Comparison of ENCODE assay signal across 26 cellular contexts in the genomic region with DNA sequence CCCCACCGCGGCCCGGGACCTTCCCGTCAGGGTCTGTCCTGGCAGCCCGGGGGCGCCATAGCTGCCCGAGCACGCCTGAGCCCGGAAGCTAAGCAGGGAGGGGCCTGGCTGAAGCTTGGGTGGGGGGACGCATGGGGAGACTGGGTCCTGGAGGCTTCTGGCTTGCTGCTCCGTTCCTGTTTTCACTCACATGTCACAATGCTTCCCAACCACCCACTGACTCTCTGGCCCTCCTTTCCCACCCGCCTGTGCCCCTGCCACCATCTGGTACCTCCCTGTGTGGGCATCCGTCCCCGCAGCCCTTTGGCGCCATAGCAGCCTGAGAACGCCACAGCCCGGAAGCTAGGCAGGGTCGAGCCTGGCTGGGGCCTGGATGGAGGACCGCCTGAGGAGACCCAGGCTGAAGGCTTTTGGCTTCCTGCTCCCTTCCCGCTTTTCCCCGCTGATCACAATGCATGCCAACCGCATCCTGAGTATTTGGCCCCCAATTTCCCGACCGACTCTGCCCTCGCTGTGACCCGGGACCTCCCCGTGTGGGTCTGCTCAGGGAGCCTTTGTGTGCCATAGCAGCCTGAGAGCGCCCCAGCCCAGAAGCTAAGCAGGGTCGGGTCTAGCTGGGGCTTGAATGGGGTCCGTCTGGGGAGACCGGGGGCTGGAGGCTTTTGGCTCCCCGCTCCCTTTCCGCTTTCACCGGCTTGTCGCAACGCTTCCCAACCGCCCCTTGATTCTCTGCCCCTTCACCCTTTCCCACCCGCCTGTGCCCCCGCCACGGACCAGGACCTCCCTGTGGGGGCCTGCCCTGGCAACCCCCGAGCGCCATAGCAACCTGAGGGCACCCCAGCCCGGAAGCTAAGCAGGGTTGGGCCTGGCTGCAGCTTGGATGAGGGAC.
DNase-seq lines count a peak whose midpoint lies in the region; ATAC-seq and TF ChIP-seq lines count a peak whose summit lies in the region.
"Had no signal": no experiment of that assay in that cellular context is flagged by ENCODE, and none has a peak within 500 bp of the region (broad histone marks: within the 10 kb centered on the region; RNA-seq: fewer than 3 reads in every experiment).

No MANE protein-coding gene starts in this region.

- TF ChIP-seq CTCF in right atrium auricular region (IDR thresholded peaks at IDR 0.05) (no peak), esophagus muscularis mucosa (IDR thresholded peaks at IDR 0.05) (no peak), lung (IDR thresholded peaks at IDR 0.05; ENCODE audit: control extremely low read depth, extremely low read depth) (no peak), vagina (IDR thresholded peaks at IDR 0.05) (no peak)

- no peak overlapping the region for H3K4me3 ChIP-seq in right atrium auricular region
- no peak overlapping the region for H3K4me3 ChIP-seq in esophagus muscularis mucosa
- no peak overlapping the region for H3K4me3 ChIP-seq in lung
- no peak overlapping the region for H3K4me3 ChIP-seq in vagina
- H3K4me3 ChIP-seq: A549; BLaER1 treated with 17β-estradiol and CSF1 and Interleukin-3, amounts not matched to agents 10 nM and 100 nM; PC-9; SJSA1 had no signal

- TF ChIP-seq POLR2A in esophagus muscularis mucosa (IDR thresholded peaks at IDR 0.05; ENCODE audit: low read depth) (no peak), vagina (IDR thresholded peaks at IDR 0.05) (no peak)

- no peaks in the 10 kb centered on the region for H3K36me3 ChIP-seq in right atrium auricular region
- H3K36me3 ChIP-seq in esophagus muscularis mucosa = no peaks in the 10 kb centered on the region
- no peaks in the 10 kb centered on the region for H3K36me3 ChIP-seq in lung (ENCODE audit: control insufficient read depth in 2 of 2, insufficient read depth in 2 of 2, low read length in 2 of 2)
- H3K36me3 ChIP-seq in vagina = no peaks in the 10 kb centered on the region
- H3K36me3 ChIP-seq: BLaER1 treated with 17β-estradiol and CSF1 and Interleukin-3, amounts not matched to agents 10 nM and 100 nM; SJSA1 had no signal

- WGBS in esophagus muscularis mucosa = 82% methylated on average over 29 of the region's 43 CpGs
- WGBS in lung, 2 donors = 91% methylated on average over 43 of the region's 43 CpGs

- no peak for TF ChIP-seq EP300 in esophagus muscularis mucosa (IDR thresholded peaks at IDR 0.05)

- DNase-seq in right atrium auricular region (ENCODE audit: low spot score) = peak; percentile 46
- DNase-seq in Right ventricle myocardium superior = no peak
- DNase-seq in esophagus muscularis mucosa (ENCODE audit: extremely low spot score) = peak; percentile 53
- DNase-seq in lung (ENCODE audit: low spot score) = peak; percentile 26
- peak; percentile 65 to 79 for DNase-seq in vagina (ENCODE audit: extremely low spot score in 2 of 2)
- DNase-seq in COLO668 (lab: John Stamatoyannopoulos, UW; ENCODE audit: unreplicated experiment) = no peak
- DNase-seq in NCI-H146 (lab: John Stamatoyannopoulos, UW) = no peak
- no peak for DNase-seq in dedifferentiated amniotic fluid mesenchymal stem cell (ENCODE audit: extremely low spot score)
- DNase-seq: AML-193; CD4-positive, alpha-beta T cell; COR-L47; DMS79 treated with DMSO at 0.1 percent for 48 hours; GF-D8; Karpas-422; NCI-H1092 treated with DMSO at 0.1 percent for 48 hours; NCI-H1436 treated with DMSO at 0.1 percent for 48 hours; NCI-H1930; NCI-H2107; NCI-H446; NCI-H524 treated with DMSO at 0.1 percent for 48 hours; NCI-H774; PC-9 had no signal

- H3K4me1 ChIP-seq in right atrium auricular region (no peaks in the 10 kb centered on the region), esophagus muscularis mucosa (no peaks in the 10 kb centered on the region), lung (ENCODE audit: control insufficient read depth in 2 of 2, insufficient read depth in 2 of 2, low read length in 2 of 2) (no peaks in the 10 kb centered on the region), vagina (no peaks in the 10 kb centered on the region)
- H3K4me1 ChIP-seq: A549 had no signal

- H3K9me3 ChIP-seq in right atrium auricular region = no peaks in the 10 kb centered on the region
- H3K9me3 ChIP-seq in esophagus muscularis mucosa = peaks cover 0 to 40% (median 12%) of the 10 kb centered on the region in 4 donors
- H3K9me3 ChIP-seq in lung (ENCODE audit: control insufficient read depth in 2 of 2, insufficient read depth in 1 of 2, low read length in 1 of 2) = peaks cover 0 to 53% of the 10 kb centered on the region in 2 donors
- H3K9me3 ChIP-seq in vagina = no peaks in the 10 kb centered on the region
- H3K9me3 ChIP-seq: A549, SJSA1 had no signal

- H3K27me3 ChIP-seq in right atrium auricular region = no peaks in the 10 kb centered on the region
- H3K27me3 ChIP-seq in esophagus muscularis mucosa = no peaks in the 10 kb centered on the region
- H3K27me3 ChIP-seq in lung (ENCODE audit: control insufficient read depth, insufficient read depth) = no peaks in the 10 kb centered on the region
- no peaks in the 10 kb centered on the region for H3K27me3 ChIP-seq in vagina
- H3K27me3 ChIP-seq: BLaER1 treated with 17β-estradiol and CSF1 and Interleukin-3, amounts not matched to agents 10 nM and 100 nM; SJSA1 had no signal

- intact Hi-C loops in Right ventricle myocardium superior (cut with DNase I) (no loop called here), esophagus muscularis mucosa (cut with DNase I) (loop anchor here (10.0 kb wide), 1 partner anchor 75 kb away; no protein-coding TSS in a partner anchor), vagina (cut with DNase I) (no loop called here)

- no peak overlapping the region for H3K27ac ChIP-seq in right atrium auricular region
- no peak overlapping the region for H3K27ac ChIP-seq in esophagus muscularis mucosa (replicated peaks in 1 of 4)
- H3K27ac ChIP-seq in lung (ENCODE audit: low read depth in 1 of 2, low read length in 1 of 2) = no peak overlapping the region
- H3K27ac ChIP-seq in vagina = no peak overlapping the region
- H3K27ac ChIP-seq: A549; BLaER1 treated with 17β-estradiol and CSF1 and Interleukin-3, amounts not matched to agents 10 nM and 100 nM; PC-9; SJSA1 had no signal

- no peak for ATAC-seq in Right ventricle myocardium superior (ENCODE audit: poor library complexity)
- no peak for ATAC-seq in lung (ENCODE audit: insufficient read depth, low FRiP score)
- ATAC-seq: A549, Right ventricle myocardium inferior had no signal

Comparison
In these comparisons a context has a peak if more than half of its experiments do, and no peak if none do; other contexts are left out.
1. DNase-seq: peak in right atrium auricular region (single experiment), esophagus muscularis mucosa (single experiment), lung (single experiment) and vagina (2 of 2); none in Right ventricle myocardium superior (single experiment), COLO668 (single experiment), NCI-H146 (single experiment) and dedifferentiated amniotic fluid mesenchymal stem cell (single experiment).